19 cellular contexts compared by ENCODE assay signal in genomic region chr5:38104497-38105230, GRCh38.
A peak's percentile ranks its signal among the peaks of the same experiment; 100 is the strongest.
DNase-seq lines count a peak whose midpoint lies in the region; ATAC-seq, FAIRE-seq and TF ChIP-seq lines count a peak whose summit lies in the region.
"Had no signal": no experiment of that assay in that cellular context is flagged by ENCODE, and none has a peak within 500 bp of the region (broad histone marks: within the 10 kb centered on the region; RNA-seq: fewer than 3 reads in every experiment).

No MANE protein-coding gene starts in this region.

- peaks cover 7% of the 10 kb centered on the region for H3K36me3 Mint-ChIP-seq in Calu3 (ENCODE audit: insufficient read depth, unreplicated experiment)
- H3K36me3 Mint-ChIP-seq: activated naive CD8-positive, alpha-beta T cell treated with anti-CD3 and anti-CD28 coated beads, Interleukin-2, amount 10 ng/mL, durations not matched to agents 7 days and 5 days; CD8-positive, alpha-beta memory T cell had no signal

- H3K4ac ChIP-seq in mesenchymal stem cell (ENCODE audit: low read depth in 1 of 2, low read length in 2 of 2): no peak overlapping the region

- H3K27ac ChIP-seq in KOPT-K1 (ENCODE audit: low read depth, low read length, poor library complexity, severe bottlenecking): peak overlapping the region; percentile 45
- H3K27ac ChIP-seq in brain microvascular endothelial cell: no peak overlapping the region
- H3K27ac ChIP-seq in mesenchymal stem cell (ENCODE audit: low read length, poor library complexity, severe bottlenecking): peak overlapping the region; percentile 3
- H3K27ac ChIP-seq: foreskin keratinocyte, suprapubic skin had no signal

- no peaks in the 10 kb centered on the region for H3K9me3 Mint-ChIP-seq in Calu3 (ENCODE audit: low read depth, unreplicated experiment)
- H3K9me3 Mint-ChIP-seq: activated CD4-positive, alpha-beta T cell treated with anti-CD3 and anti-CD28 coated beads, Interleukin-2, amount 10 ng/mL, durations not matched to agents 24 days and 14 days had no signal

- no peak overlapping the region for H3K23ac ChIP-seq in mesenchymal stem cell (ENCODE audit: low read length in 2 of 2)

- intact Hi-C loops in Calu3 (cut with micrococcal nuclease; ENCODE audit: unreplicated experiment) (loop anchor here (2.0 to 5.0 kb wide), 2 partner anchors 42 to 58 kb away; no protein-coding TSS in a partner anchor), left ventricle myocardium superior (cut with micrococcal nuclease) (no loop called here)

- TF ChIP-seq CTCF in Calu3 (IDR thresholded peaks at IDR 0.05; ENCODE audit: unreplicated experiment): no peak
- no peak for TF ChIP-seq CTCF in brain microvascular endothelial cell (IDR thresholded peaks at IDR 0.05; ENCODE audit: low read depth, low read length, missing control alignments)

- H2AFZ ChIP-seq in mesenchymal stem cell (ENCODE audit: low read depth, low read length): no peak overlapping the region

- H3K9ac ChIP-seq in mesenchymal stem cell (ENCODE audit: low read length): no peak overlapping the region

- H3K36me3 ChIP-seq in KOPT-K1 (ENCODE audit: insufficient read depth, low read length) (no peaks in the 10 kb centered on the region), brain microvascular endothelial cell (replicated peaks) (no peaks in the 10 kb centered on the region), mesenchymal stem cell (ENCODE audit: control insufficient read depth in 1 of 2, insufficient read depth in 2 of 2, low read depth in 1 of 2, low read length in 2 of 2) (no peaks in the 10 kb centered on the region)
- H3K36me3 ChIP-seq: suprapubic skin had no signal

- no peak overlapping the region for H2BK120ac ChIP-seq in mesenchymal stem cell (ENCODE audit: low read depth, low read length)

- peak overlapping the region; percentile 2 to 57 for H3K18ac ChIP-seq in mesenchymal stem cell (ENCODE audit: low read depth in 1 of 2, low read length in 2 of 2)

- H3K79me1 ChIP-seq in mesenchymal stem cell (replicated peaks; ENCODE audit: low read length, poor library complexity, severe bottlenecking): no peaks in the 10 kb centered on the region

- peak overlapping the region; percentile 11 for H4K91ac ChIP-seq in mesenchymal stem cell (ENCODE audit: low read length)

- H3K27ac Mint-ChIP-seq in Calu3 (ENCODE audit: unreplicated experiment): peak overlapping the region; percentile 93
- H3K27ac Mint-ChIP-seq: activated CD4-positive, alpha-beta T cell treated with anti-CD3 and anti-CD28 coated beads, Interleukin-2, amount 10 ng/mL, durations not matched to agents 24 days and 14 days; activated naive CD8-positive, alpha-beta T cell treated with anti-CD3 and anti-CD28 coated beads, Interleukin-2, amount 10 ng/mL, durations not matched to agents 7 days and 5 days; CD8-positive, alpha-beta memory T cell had no signal

- no peak overlapping the region for H2BK5ac ChIP-seq in mesenchymal stem cell (ENCODE audit: low read depth, low read length, poor library complexity, severe bottlenecking)

- no TSS peak for BruUV-seq in Calu3 (replicated peaks; lab: Mats Ljungman, UMichigan)

- FAIRE-seq in H54 (lab: Jason Lieb, UNC): no peak
- FAIRE-seq: kidney had no signal

- no peak overlapping the region for H2AK5ac ChIP-seq in mesenchymal stem cell (ENCODE audit: low read length, severe bottlenecking)

- CTCF ChIA-PET in Calu3 (lab: Charles Lee): no interaction called here

- no peaks in the 10 kb centered on the region for H3K9me3 ChIP-seq in KOPT-K1 (ENCODE audit: insufficient read depth, low read length, poor library complexity, severe bottlenecking)
- H3K9me3 ChIP-seq in mesenchymal stem cell (ENCODE audit: control insufficient read depth, low read length): no peaks in the 10 kb centered on the region
- H3K9me3 ChIP-seq: suprapubic skin had no signal

- peak overlapping the region; percentile 61 for H3K4me3 Mint-ChIP-seq in Calu3 (ENCODE audit: low read depth, unreplicated experiment)
- H3K4me3 Mint-ChIP-seq: activated CD4-positive, alpha-beta T cell treated with anti-CD3 and anti-CD28 coated beads, Interleukin-2, amount 10 ng/mL, durations not matched to agents 24 days and 14 days; activated naive CD8-positive, alpha-beta T cell treated with anti-CD3 and anti-CD28 coated beads, Interleukin-2, amount 10 ng/mL, durations not matched to agents 7 days and 5 days; CD8-positive, alpha-beta memory T cell had no signal

- no peak for ATAC-seq in HG03139 (IDR thresholded peaks at IDR 0.05; ENCODE audit: unreplicated experiment)
- no peak for ATAC-seq in left ventricle myocardium superior
- no peak for ATAC-seq in HG03457 (IDR thresholded peaks at IDR 0.05; ENCODE audit: unreplicated experiment)
- ATAC-seq: foreskin keratinocyte had no signal

- peak overlapping the region in 1 of 2 experiments; percentile 3 for H3K14ac ChIP-seq in mesenchymal stem cell (ENCODE audit: low read length in 2 of 2)

- H2BK12ac ChIP-seq in mesenchymal stem cell (ENCODE audit: low read length in 2 of 2): peak overlapping the region in 1 of 2 experiments; percentile 61

- no peaks in the 10 kb centered on the region for H3K27me3 Mint-ChIP-seq in Calu3 (ENCODE audit: unreplicated experiment)
- H3K27me3 Mint-ChIP-seq: activated CD4-positive, alpha-beta T cell treated with anti-CD3 and anti-CD28 coated beads, Interleukin-2, amount 10 ng/mL, durations not matched to agents 24 days and 14 days; CD8-positive, alpha-beta memory T cell had no signal

- no peak overlapping the region for H2BK15ac ChIP-seq in mesenchymal stem cell (ENCODE audit: low read depth, poor library complexity, severe bottlenecking)

- H4K8ac ChIP-seq in mesenchymal stem cell (ENCODE audit: low read length): no peak overlapping the region

- TF ChIP-seq POLR2A in H54 (IDR thresholded peaks at IDR 0.05; ENCODE audit: low read depth, low read length): no peak

- in situ Hi-C loops in brain microvascular endothelial cell (cut with HindIII; ENCODE audit: low pct_ligation_motif_present, low sequenced_read_pairs): no loop called here

- H3K4me3 ChIP-seq in brain microvascular endothelial cell (ENCODE audit: low read depth, low read length) (no peak overlapping the region), mesenchymal stem cell (ENCODE audit: insufficient read depth in 1 of 2, low read depth in 1 of 2, low read length in 2 of 2) (no peak overlapping the region)
- H3K4me3 ChIP-seq: suprapubic skin had no signal

- WGBS in mesenchymal stem cell: 55% methylated on average over 5 of the region's 5 CpGs

- H3K4me1 ChIP-seq in mesenchymal stem cell (ENCODE audit: control insufficient read depth, insufficient read depth, low read depth, low read length): peaks cover 4% of the 10 kb centered on the region
- H3K4me1 ChIP-seq: foreskin keratinocyte, suprapubic skin had no signal

- peaks cover 36% of the 10 kb centered on the region for H3K4me1 Mint-ChIP-seq in Calu3 (ENCODE audit: low read depth, unreplicated experiment)
- H3K4me1 Mint-ChIP-seq: activated CD4-positive, alpha-beta T cell treated with anti-CD3 and anti-CD28 coated beads, Interleukin-2, amount 10 ng/mL, durations not matched to agents 24 days and 14 days; activated naive CD8-positive, alpha-beta T cell treated with anti-CD3 and anti-CD28 coated beads, Interleukin-2, amount 10 ng/mL, durations not matched to agents 7 days and 5 days; CD8-positive, alpha-beta memory T cell had no signal

- H3K27me3 ChIP-seq in brain microvascular endothelial cell (replicated peaks) (no peaks in the 10 kb centered on the region), mesenchymal stem cell (ENCODE audit: control insufficient read depth in 1 of 2, insufficient read depth in 1 of 2, low read length in 2 of 2) (peaks cover 0 to 25% of the 10 kb centered on the region in 2 experiments)
- H3K27me3 ChIP-seq: foreskin keratinocyte, suprapubic skin had no signal

- peak; percentile 23 for DNase-seq in Calu3
- peak; percentile 19 for DNase-seq in brain microvascular endothelial cell
- peak; percentile 47 for DNase-seq in mesenchymal stem cell
- DNase-seq in H54 (ENCODE audit: insufficient read length, low spot score): no peak
- no peak for DNase-seq in left ventricle myocardium superior
- DNase-seq: activated CD4-positive, alpha-beta T cell treated with anti-CD3 and anti-CD28 coated beads, Interleukin-2, amount 10 ng/mL, durations not matched to agents 24 days and 14 days; activated naive CD8-positive, alpha-beta T cell treated with anti-CD3 and anti-CD28 coated beads, Interleukin-2, amount 10 ng/mL, durations not matched to agents 7 days and 5 days; activated T-cell treated with anti-CD3 and anti-CD28 coated beads, Interleukin-2, amount 50 U/mL, for 1 hour; caudate nucleus; CD8-positive, alpha-beta memory T cell; foreskin keratinocyte; kidney; NCI-H1105; NCI-H774; stimulated activated CD4-positive, alpha-beta T cell treated with anti-CD3 and anti-CD28 coated beads, Interleukin-1b, Interleukin-23, amount 100 ng/mL, for 48 hours had no signal

- H3K4me2 ChIP-seq in mesenchymal stem cell (ENCODE audit: low read length, poor library complexity, severe bottlenecking): no peak overlapping the region

Comparison
In these comparisons a context has a peak if more than half of its experiments do, and no peak if none do; other contexts are left out.
1. DNase-seq: peak in Calu3 (single experiment), brain microvascular endothelial cell (single experiment) and mesenchymal stem cell (single experiment); none in H54 (single experiment) and left ventricle myocardium superior (single experiment).